ENCODE assay signal across 2 cellular contexts in genomic region chr4:2930135-2930805, GRCh38.
A peak's percentile ranks its signal among the peaks of the same experiment; 100 is the strongest.
TF ChIP-seq lines count a peak whose summit lies in the region.

No MANE protein-coding gene starts in this region.

TF ChIP-seq in HepG2, 621 proteins besides CTCF, POLR2A, EP300 and RAD21:
- no peak for TF ChIP-seq NBN (conservative IDR thresholded peaks at IDR 0.05)
- no peak for TF ChIP-seq MAFK (conservative IDR thresholded peaks at IDR 0.05 in 1 of 2, IDR thresholded peaks at IDR 0.05 in 1 of 2; ENCODE audit: low read length in 2 of 2)
- peak; percentile 90 for TF ChIP-seq SRF (IDR thresholded peaks at IDR 0.05; ENCODE audit: low read depth, low read length)
- TF ChIP-seq MYC (CRISPR knock-in tag; IDR thresholded peaks at IDR 0.05; ENCODE audit: borderline replicate concordance), result no peak
- TF ChIP-seq SYNCRIP (IDR thresholded peaks at IDR 0.05; ENCODE audit: insufficient read depth, low read depth, low read length), result no peak
- TF ChIP-seq ZNF30 (CRISPR knock-in tag; IDR thresholded peaks at IDR 0.05), result no peak
- no peak for TF ChIP-seq HINFP (CRISPR knock-in tag; IDR thresholded peaks at IDR 0.05; ENCODE audit: low read depth)
- peak; percentile 60; the same call in 1 of the 2 replicates for TF ChIP-seq CEBPB (IDR thresholded peaks at IDR 0.05; ENCODE audit: borderline replicate concordance, low read depth, low read length)
- no peak for TF ChIP-seq MIER3 (CRISPR knock-in tag; IDR thresholded peaks at IDR 0.05; ENCODE audit: borderline replicate concordance)
- 0 out of 2 replicates have a peak, but pooled peaks have one; percentile 24 for TF ChIP-seq CEBPG (CRISPR knock-in tag; IDR thresholded peaks at IDR 0.05)
- TF ChIP-seq SAP130 (CRISPR knock-in tag; IDR thresholded peaks at IDR 0.05; ENCODE audit: low read depth), result peak; percentile 32; the same call in 1 of the 2 replicates
- TF ChIP-seq HHEX (CRISPR knock-in tag; IDR thresholded peaks at IDR 0.05), result no peak
- no peak for TF ChIP-seq DZIP1 (CRISPR knock-in tag; IDR thresholded peaks at IDR 0.05)
- no peak for TF ChIP-seq ELK4 (CRISPR knock-in tag; IDR thresholded peaks at IDR 0.05; ENCODE audit: borderline replicate concordance)
- no peak for TF ChIP-seq SNAPC5 (CRISPR knock-in tag; IDR thresholded peaks at IDR 0.05; ENCODE audit: borderline replicate concordance)
- no peak for TF ChIP-seq REL (CRISPR knock-in tag; conservative IDR thresholded peaks at IDR 0.05)
- no peak for TF ChIP-seq ZNF746 (CRISPR knock-in tag; IDR thresholded peaks at IDR 0.05)
- TF ChIP-seq ELF1 (CRISPR knock-in tag; IDR thresholded peaks at IDR 0.05), result no peak
- TF ChIP-seq RBM22 (optimal IDR thresholded peaks at IDR 0.05; ENCODE audit: low read length), result peak; percentile 77

TF ChIP-seq in HEK293T, 16 proteins besides CTCF, POLR2A, EP300 and RAD21:
- TF ChIP-seq ARNT (IDR thresholded peaks at IDR 0.05) (no peak), HDGF (IDR thresholded peaks at IDR 0.05; ENCODE audit: borderline replicate concordance) (no peak), L3MBTL2 (conservative IDR thresholded peaks at IDR 0.05) (no peak)
TF ChIP-seq in HEK293T: peak in this region for 0.
